In genomic region chr7:128217972-128218652, GRCh38 we compare ENCODE assay signal across 11 cellular contexts. TPM values are rescaled to one million over a fixed set of nuclear protein-coding genes. Genes with fewer than 3 reads are reported as not detected.
DNase-seq lines count a peak whose midpoint lies in the region; TF ChIP-seq lines count a peak whose summit lies in the region.
"Had no signal": no experiment of that assay in that cellular context is flagged by ENCODE, and none has a peak within 500 bp of the region (broad histone marks: within the 10 kb centered on the region; RNA-seq: fewer than 3 reads in every experiment).

No MANE protein-coding gene starts in this region.

- no peak overlapping the region for H3K9ac ChIP-seq in GM23248

- H3K27ac Mint-ChIP-seq in activated CD4-positive, alpha-beta T cell treated with anti-CD3 and anti-CD28 coated beads, Interleukin-2, amount 10 ng/mL, durations not matched to agents 7 days and 5 days: no peak overlapping the region
- H3K27ac Mint-ChIP-seq: activated naive CD8-positive, alpha-beta T cell treated with anti-CD3 and anti-CD28 coated beads for 36 hours had no signal

- intact Hi-C loops in A673 (cut with micrococcal nuclease; ENCODE audit: unreplicated experiment): no loop called here

- H3K27ac ChIP-seq in A673 (ENCODE audit: low read depth, low read length, poor library complexity, severe bottlenecking): no peak overlapping the region
- peak overlapping the region; percentile 80 for H3K27ac ChIP-seq in GM23248
- no peak overlapping the region for H3K27ac ChIP-seq in Peyer's patch

- no peaks in the 10 kb centered on the region for H4K20me1 ChIP-seq in GM23248 (ENCODE audit: insufficient read depth)

- H3K4me3 Mint-ChIP-seq in activated CD4-positive, alpha-beta T cell treated with anti-CD3 and anti-CD28 coated beads, Interleukin-2, amount 10 ng/mL, durations not matched to agents 7 days and 5 days: no peak overlapping the region
- H3K4me3 Mint-ChIP-seq: activated naive CD8-positive, alpha-beta T cell treated with anti-CD3 and anti-CD28 coated beads for 36 hours had no signal

- DNase-seq in A673 (ENCODE audit: low spot score) (peak; percentile 30), GM23248 (peak; percentile 27), RKO (ENCODE audit: low spot score) (peak; percentile 30), fibroblast of gingiva (ENCODE audit: low read depth) (peak; percentile 37), medulla oblongata (ENCODE audit: extremely low spot score) (no peak), Peyer's patch (no peak), GM13977 (ENCODE audit: low spot score) (no peak)
- no peak for DNase-seq in activated CD4-positive, alpha-beta T cell treated with anti-CD3 and anti-CD28 coated beads, Interleukin-2, amount 10 ng/mL, durations not matched to agents 7 days and 5 days
- DNase-seq: activated naive CD8-positive, alpha-beta T cell treated with anti-CD3 and anti-CD28 coated beads for 36 hours; effector CD8-positive, alpha-beta T cell; stimulated activated CD4-positive, alpha-beta T cell treated with anti-CD3 and anti-CD28 coated beads, Interleukin-12 subunit alpha, Interleukin-12 subunit beta, amount 100 ng/mL, for 4 hours had no signal

- POLR2A ChIA-PET in A673 (lab: Charles Lee; ENCODE audit: low non-redundant PET): no interaction called here
- POLR2A ChIA-PET in activated CD4-positive, alpha-beta T cell treated with anti-CD3 and anti-CD28 coated beads, Interleukin-2, amount 10 ng/mL, durations not matched to agents 7 days and 5 days (lab: Charles Lee): no interaction called here

- 73 to 74% methylated on average over 9 of the region's 9 CpGs for WGBS in GM23248 (ENCODE audit: low coverage in 1 of 2, low lambda C conversion rate in 2 of 2, missing lambda C conversion rate in 2 of 2), 2 experiments

- no peaks in the 10 kb centered on the region for H3K4me1 Mint-ChIP-seq in activated CD4-positive, alpha-beta T cell treated with anti-CD3 and anti-CD28 coated beads, Interleukin-2, amount 10 ng/mL, durations not matched to agents 7 days and 5 days
- H3K4me1 Mint-ChIP-seq: activated naive CD8-positive, alpha-beta T cell treated with anti-CD3 and anti-CD28 coated beads for 36 hours had no signal

- CTCF ChIA-PET in A673 (lab: Charles Lee): no interaction called here
- CTCF ChIA-PET in activated CD4-positive, alpha-beta T cell treated with anti-CD3 and anti-CD28 coated beads, Interleukin-2, amount 10 ng/mL, durations not matched to agents 7 days and 5 days (lab: Charles Lee): interaction anchor here (1.3 to 1.6 kb wide), 2 partner anchors 8 to 83 kb away, joined by 3 to 4 read pairs; no protein-coding TSS in a partner anchor

- TF ChIP-seq POLR2A in Peyer's patch (IDR thresholded peaks at IDR 0.05): no peak

- H3K27me3 ChIP-seq in A673 (replicated peaks; ENCODE audit: insufficient read depth, low read depth, low read length, poor library complexity): peaks cover 14% of the 10 kb centered on the region
- no peaks in the 10 kb centered on the region for H3K27me3 ChIP-seq in GM23248 (replicated peaks; ENCODE audit: insufficient read depth)
- no peaks in the 10 kb centered on the region for H3K27me3 ChIP-seq in Peyer's patch

- H3K9me2 ChIP-seq in GM23248 (ENCODE audit: insufficient read depth): no peaks in the 10 kb centered on the region

- peak overlapping the region; percentile 27 for H3K4me2 ChIP-seq in GM23248 (ENCODE audit: unreplicated experiment)

- no peaks in the 10 kb centered on the region for H3K36me3 Mint-ChIP-seq in activated CD4-positive, alpha-beta T cell treated with anti-CD3 and anti-CD28 coated beads, Interleukin-2, amount 10 ng/mL, durations not matched to agents 7 days and 5 days (ENCODE audit: low read depth)
- H3K36me3 Mint-ChIP-seq: activated naive CD8-positive, alpha-beta T cell treated with anti-CD3 and anti-CD28 coated beads for 36 hours had no signal

- peaks cover 57% of the 10 kb centered on the region for H3F3A ChIP-seq in GM23248 (ENCODE audit: insufficient read depth)

- no peaks in the 10 kb centered on the region for H3K9me3 ChIP-seq in A673 (ENCODE audit: low read depth, low read length, poor library complexity, severe bottlenecking)
- H3K9me3 ChIP-seq in GM23248 (ENCODE audit: low read depth): no peaks in the 10 kb centered on the region
- H3K9me3 ChIP-seq in Peyer's patch: no peaks in the 10 kb centered on the region

- BruUV-seq in A673 (replicated peaks; lab: Mats Ljungman, UMichigan): no TSS peak

- in situ Hi-C loops in GM23248 (cut with MboI): no loop called here
- in situ Hi-C loops in GM13977 (cut with MboI; ENCODE audit: low pct_unique_long_range_greater_than_20kb, low sequenced_read_pairs, unreplicated experiment): loop anchor here (25.0 kb wide), 1 partner anchor 506 kb away; no protein-coding TSS in a partner anchor

- H3K36me3 ChIP-seq in A673 (ENCODE audit: insufficient read depth, low read length, poor library complexity, severe bottlenecking): no peaks in the 10 kb centered on the region
- no peaks in the 10 kb centered on the region for H3K36me3 ChIP-seq in GM23248 (ENCODE audit: low read depth)
- no peaks in the 10 kb centered on the region for H3K36me3 ChIP-seq in Peyer's patch

- H2AFZ ChIP-seq in GM23248: no peak overlapping the region

- H3K4me1 ChIP-seq in A673 (ENCODE audit: insufficient read depth, low read length, poor library complexity, severe bottlenecking) (no peaks in the 10 kb centered on the region), GM23248 (ENCODE audit: insufficient read depth) (peaks cover 54% of the 10 kb centered on the region), Peyer's patch (peaks cover 0 to 4% (median 0%) of the 10 kb centered on the region in 4 donors)

- H3K4me3 ChIP-seq in A673 (ENCODE audit: low read depth, low read length, poor library complexity, severe bottlenecking) (no peak overlapping the region), GM23248 (no peak overlapping the region), Peyer's patch (no peak overlapping the region)

- no peaks in the 10 kb centered on the region for H3K79me2 ChIP-seq in GM23248 (ENCODE audit: insufficient read depth)

- no peaks in the 10 kb centered on the region for H3K9me3 Mint-ChIP-seq in activated CD4-positive, alpha-beta T cell treated with anti-CD3 and anti-CD28 coated beads, Interleukin-2, amount 10 ng/mL, durations not matched to agents 7 days and 5 days
- H3K9me3 Mint-ChIP-seq: activated naive CD8-positive, alpha-beta T cell treated with anti-CD3 and anti-CD28 coated beads for 36 hours had no signal

- TF ChIP-seq CTCF in A673 (conservative IDR thresholded peaks at IDR 0.05; ENCODE audit: low read depth, low read length): peak; percentile 49
- TF ChIP-seq CTCF in Peyer's patch (IDR thresholded peaks at IDR 0.05): peak in 1 of 6 experiments; percentile 4
- TF ChIP-seq CTCF in GM13977 (IDR thresholded peaks at IDR 0.05; ENCODE audit: extremely low read depth, insufficient read depth, missing control alignments): no peak

- peaks cover 19% of the 10 kb centered on the region for H3K27me3 Mint-ChIP-seq in activated CD4-positive, alpha-beta T cell treated with anti-CD3 and anti-CD28 coated beads, Interleukin-2, amount 10 ng/mL, durations not matched to agents 7 days and 5 days
- H3K27me3 Mint-ChIP-seq: activated naive CD8-positive, alpha-beta T cell treated with anti-CD3 and anti-CD28 coated beads for 36 hours had no signal

RNA-seq across cellular contexts. Expression of gene LEP, which starts 23.0 kb away (rescaled TPM):
- not detected in 2 replicates for total RNA-seq in A673 (2021)
- total RNA-seq in GM23248 (2014; rRNA removed; shearing (Covaris generic)): 0.22 TPM in 1 of 2 replicates, not detected in the other
- 0.09 and 0.11 TPM in 2 replicates for polyA plus RNA-seq in GM23248 (2016; fragmentation: Nextera tagmentation; extraction: Ambion mirVana)
- total RNA-seq in Peyer's patch: under 1 TPM in 1 of 4 donors, not detected in 3; 0.27 TPM
- total RNA-seq in activated CD4-positive, alpha-beta T cell treated with anti-CD3 and anti-CD28 coated beads, Interleukin-2, amount 10 ng/mL, durations not matched to agents 7 days and 5 days: not detected
- total RNA-seq: activated naive CD8-positive, alpha-beta T cell treated with anti-CD3 and anti-CD28 coated beads for 36 hours had no signal

Comparison
In these comparisons a context has a peak if more than half of its experiments do, and no peak if none do; other contexts are left out.
1. DNase-seq: peak in A673 (single experiment), GM23248 (single experiment), RKO (single experiment) and fibroblast of gingiva (single experiment); none in medulla oblongata (single experiment), Peyer's patch (0 of 3), activated CD4-positive, alpha-beta T cell treated with anti-CD3 and anti-CD28 coated beads, Interleukin-2, amount 10 ng/mL, durations not matched to agents 7 days and 5 days (single experiment) and GM13977 (single experiment).